In the genomic region with DNA sequence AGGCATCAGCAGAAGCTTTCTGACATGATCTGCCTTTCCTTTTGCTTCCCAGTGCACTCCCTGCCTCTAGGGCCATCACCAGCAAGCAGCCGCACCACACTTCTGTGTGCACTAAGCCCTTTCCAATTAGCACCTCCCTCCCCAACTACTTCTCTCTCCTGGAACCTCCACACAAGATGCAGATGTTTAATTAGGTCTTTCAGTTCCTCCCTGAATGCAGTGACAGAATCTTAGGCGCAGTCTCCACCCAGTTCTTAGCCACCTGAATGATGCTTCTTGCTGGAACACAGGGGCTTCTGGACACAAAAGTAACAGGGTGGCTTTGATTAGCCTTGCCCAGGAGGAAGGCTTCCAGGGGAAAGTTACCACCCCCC, we compare ENCODE assay signal across 8 cellular contexts. TPM values are rescaled to one million over a fixed set of nuclear protein-coding genes. Genes with fewer than 3 reads are reported as not detected.
DNase-seq lines count a peak whose midpoint lies in the region; ATAC-seq lines count a peak whose summit lies in the region.

No MANE protein-coding gene starts in this region.

- H3K27ac Mint-ChIP-seq in naive thymus-derived CD4-positive, alpha-beta T cell: peak overlapping the region in 8 of 9 donors; percentile 26 to 98 (median 74)

- peaks cover 0 to 23% (median 15%) of the 10 kb centered on the region in 3 experiments for H3K36me3 ChIP-seq in naive thymus-derived CD4-positive, alpha-beta T cell (ENCODE audit: control insufficient read depth in 2 of 3, insufficient read depth in 3 of 3, low read length in 3 of 3)

- no peaks in the 10 kb centered on the region for H3K27me3 Mint-ChIP-seq in naive thymus-derived CD4-positive, alpha-beta T cell

- H3K4me3 ChIP-seq in naive thymus-derived CD4-positive, alpha-beta T cell (ENCODE audit: low read length): no peak overlapping the region

- peaks cover 19 to 22% of the 10 kb centered on the region in 2 donors for H3K4me1 ChIP-seq in naive thymus-derived CD4-positive, alpha-beta T cell (ENCODE audit: control insufficient read depth in 2 of 2, insufficient read depth in 2 of 2, low read length in 2 of 2)

- DNase-seq in naive thymus-derived CD4-positive, alpha-beta T cell: no peak
- DNase-seq in NCI-H146 treated with DMSO at 0.1 percent for 48 hours (lab: John Stamatoyannopoulos, UW; ENCODE audit: unreplicated experiment) (no peak), GM19238 (ENCODE audit: insufficient read length, low spot score) (no peak), GM03348 (ENCODE audit: low spot score) (no peak), cerebellar nuclear complex (lab: John Stamatoyannopoulos, UW) (no peak)

- peaks cover 19 to 78% (median 64%) of the 10 kb centered on the region in 7 donors for H3K4me1 Mint-ChIP-seq in naive thymus-derived CD4-positive, alpha-beta T cell

- no peaks in the 10 kb centered on the region for H3K9me3 ChIP-seq in naive thymus-derived CD4-positive, alpha-beta T cell (ENCODE audit: control insufficient read depth in 2 of 3, low read length in 3 of 3)

- POLR2A ChIA-PET in naive thymus-derived CD4-positive, alpha-beta T cell (lab: Charles Lee): no interaction called here

- peak overlapping the region in 2 of 10 donors; percentile 15 to 39 for H3K4me3 Mint-ChIP-seq in naive thymus-derived CD4-positive, alpha-beta T cell

- ATAC-seq in GM18870 (IDR thresholded peaks at IDR 0.05; ENCODE audit: unreplicated experiment) (peak; percentile 73), GM21825 (IDR thresholded peaks at IDR 0.05; ENCODE audit: unreplicated experiment) (peak; percentile 77), HG03565 (IDR thresholded peaks at IDR 0.05; ENCODE audit: unreplicated experiment) (peak; percentile 71)
- no peak for ATAC-seq in naive thymus-derived CD4-positive, alpha-beta T cell

- no peaks in the 10 kb centered on the region for H3K9me3 Mint-ChIP-seq in naive thymus-derived CD4-positive, alpha-beta T cell

- H3K36me3 Mint-ChIP-seq in naive thymus-derived CD4-positive, alpha-beta T cell: peaks cover 0 to 34% (median 4%) of the 10 kb centered on the region in 5 donors

- H3K27ac ChIP-seq in naive thymus-derived CD4-positive, alpha-beta T cell (ENCODE audit: low read depth, low read length): no peak overlapping the region

- intact Hi-C loops in naive thymus-derived CD4-positive, alpha-beta T cell (cut with micrococcal nuclease): no loop called here

- CTCF ChIA-PET in naive thymus-derived CD4-positive, alpha-beta T cell (lab: Charles Lee): interaction anchor here (1.5 to 3.7 kb wide), 3 partner anchors 21 to 62 kb away, joined by 4 to 14 read pairs (median 4); no protein-coding TSS in a partner anchor

- H3K27me3 ChIP-seq in naive thymus-derived CD4-positive, alpha-beta T cell (ENCODE audit: control insufficient read depth in 2 of 2, insufficient read depth in 2 of 2, low read length in 2 of 2): no peaks in the 10 kb centered on the region

RNA-seq across cellular contexts. Expression of a gene that starts 32.9 kb away (rescaled TPM):
- 100 to 1,000 TPM in 4 of 5 experiments, 10 to 100 TPM in 1; 84.5 to 149 (median 128) TPM for total RNA-seq in naive thymus-derived CD4-positive, alpha-beta T cell
- polyA plus RNA-seq in naive thymus-derived CD4-positive, alpha-beta T cell: 10 to 100 TPM; 51.1 to 80.8 TPM
